ENCODE assay signal across 20 cellular contexts in genomic region chr20:24587384-24588046, GRCh38.
A peak's percentile ranks its signal among the peaks of the same experiment; 100 is the strongest.
DNase-seq lines count a peak whose midpoint lies in the region; ATAC-seq and TF ChIP-seq lines count a peak whose summit lies in the region.
"Had no signal": no experiment of that assay in that cellular context is flagged by ENCODE, and none has a peak within 500 bp of the region (broad histone marks: within the 10 kb centered on the region; RNA-seq: fewer than 3 reads in every experiment).

No MANE protein-coding gene starts in this region.

- peaks cover 12% of the 10 kb centered on the region for H3K27me3 Mint-ChIP-seq in brain
- H3K27me3 Mint-ChIP-seq: activated naive CD8-positive, alpha-beta T cell had no signal

- CTCF ChIA-PET in HEK293T (lab: Yijun Ruan, JAX) = no interaction called here

- no peak for ATAC-seq in upper lobe of right lung
- ATAC-seq: A549, gastroesophageal sphincter, Panc1 had no signal

- H3K27me3 ChIP-seq in BE2C = no peaks in the 10 kb centered on the region
- no peaks in the 10 kb centered on the region for H3K27me3 ChIP-seq in upper lobe of right lung
- H3K27me3 ChIP-seq: esophagus squamous epithelium had no signal

- H3K36me3 ChIP-seq in BE2C (no peaks in the 10 kb centered on the region), upper lobe of right lung (no peaks in the 10 kb centered on the region)
- H3K36me3 ChIP-seq: esophagus squamous epithelium, gastroesophageal sphincter had no signal

- peak overlapping the region; percentile 10; the same call in 1 of the 2 replicates for H3K4me3 ChIP-seq in BE2C (ENCODE audit: low read depth, low read length)
- no peak overlapping the region for H3K4me3 ChIP-seq in upper lobe of right lung
- H3K4me3 ChIP-seq: A549, esophagus squamous epithelium, gastroesophageal sphincter had no signal

- POLR2A ChIA-PET in HEK293T (lab: Yijun Ruan, JAX) = no interaction called here

- H3K27ac ChIP-seq in upper lobe of right lung = no peak overlapping the region
- H3K27ac ChIP-seq: A549, esophagus squamous epithelium, gastroesophageal sphincter had no signal

- H3K4me3 Mint-ChIP-seq in brain = no peak overlapping the region
- H3K4me3 Mint-ChIP-seq: activated naive CD8-positive, alpha-beta T cell; activated T-helper 1 cell treated with anti-CD3 and anti-CD28 coated beads, Interleukin-12 subunit alpha, Interleukin-12 subunit beta, Interleukin-2, Interleukin-4 antibody, amounts not matched to agents 30 ng/mL and 10 ng/mL and 1 ng/mL, durations not matched to agents 14 hours and 24 hours and 36 hours had no signal

- H3K4me1 Mint-ChIP-seq in brain = peaks cover 38% of the 10 kb centered on the region

- peaks cover 0 to 3% (median 0%) of the 10 kb centered on the region in 5 experiments for H3K9me3 Mint-ChIP-seq in brain
- H3K9me3 Mint-ChIP-seq: activated T-helper 1 cell treated with anti-CD3 and anti-CD28 coated beads, Interleukin-12 subunit alpha, Interleukin-12 subunit beta, Interleukin-2, Interleukin-4 antibody, amounts not matched to agents 30 ng/mL and 10 ng/mL and 1 ng/mL, durations not matched to agents 14 hours and 24 hours and 36 hours had no signal

- H3K9me3 ChIP-seq in BE2C (no peaks in the 10 kb centered on the region), upper lobe of right lung (no peaks in the 10 kb centered on the region)
- H3K9me3 ChIP-seq: A549, Caco-2, esophagus squamous epithelium, gastroesophageal sphincter had no signal

- intact Hi-C loops in upper lobe of right lung (cut with DNase I) = no loop called here

- H3K4me1 ChIP-seq in BE2C (peaks cover 34% of the 10 kb centered on the region), upper lobe of right lung (no peaks in the 10 kb centered on the region)
- H3K4me1 ChIP-seq: A549, Caco-2, esophagus squamous epithelium, gastroesophageal sphincter had no signal

- TF ChIP-seq CTCF in BE2C (IDR thresholded peaks at IDR 0.05; ENCODE audit: low read depth, low read length) (no peak), brain (conservative IDR thresholded peaks at IDR 0.05) (no peak), upper lobe of right lung (IDR thresholded peaks at IDR 0.05) (no peak)

- H3K36me3 Mint-ChIP-seq in brain = no peaks in the 10 kb centered on the region
- H3K36me3 Mint-ChIP-seq: activated naive CD8-positive, alpha-beta T cell had no signal

- peak overlapping the region in 3 of 5 experiments; percentile 17 to 63 (median 42) for H3K27ac Mint-ChIP-seq in brain
- H3K27ac Mint-ChIP-seq: activated naive CD8-positive, alpha-beta T cell; activated T-helper 1 cell treated with anti-CD3 and anti-CD28 coated beads, Interleukin-12 subunit alpha, Interleukin-12 subunit beta, Interleukin-2, Interleukin-4 antibody, amounts not matched to agents 30 ng/mL and 10 ng/mL and 1 ng/mL, durations not matched to agents 14 hours and 24 hours and 36 hours had no signal

- DNase-seq in BE2C (peak; percentile 90), NCI-H2171 treated with DMSO at 0.1 percent for 48 hours (lab: John Stamatoyannopoulos, UW) (peak; percentile 85), middle frontal gyrus (ENCODE audit: extremely low spot score, low spot score) (peak; percentile 50), HEK293T (ENCODE audit: extremely low spot score) (no peak), NCI-H1417 treated with DMSO at 0.1 percent for 48 hours (lab: John Stamatoyannopoulos, UW) (no peak), upper lobe of right lung (no peak), midbrain (lab: John Stamatoyannopoulos, UW) (no peak)
- DNase-seq: activated CD4-positive, alpha-beta T cell treated with anti-CD3 and anti-CD28 coated beads for 48 hours; Caco-2; esophagus squamous epithelium; GOT3; NCI-H187; retina; T-helper 2 cell had no signal

TF ChIP-seq in HEK293T, 16 proteins besides CTCF, POLR2A, EP300 and RAD21:
- TF ChIP-seq BHLHE40 (IDR thresholded peaks at IDR 0.05; ENCODE audit: borderline replicate concordance) (no peak), TARDBP (IDR thresholded peaks at IDR 0.05) (no peak), SP1 (IDR thresholded peaks at IDR 0.05) (no peak), PKNOX1 (IDR thresholded peaks at IDR 0.05) (no peak), FOXK2 (IDR thresholded peaks at IDR 0.05) (no peak), CTBP1 (IDR thresholded peaks at IDR 0.05; ENCODE audit: borderline replicate concordance) (no peak), SUZ12 (IDR thresholded peaks at IDR 0.05) (no peak), ZNF384 (IDR thresholded peaks at IDR 0.05) (no peak), HDGF (IDR thresholded peaks at IDR 0.05; ENCODE audit: borderline replicate concordance) (no peak), FOXA1 (IDR thresholded peaks at IDR 0.05) (no peak), ARNT (IDR thresholded peaks at IDR 0.05) (no peak), FOXM1 (IDR thresholded peaks at IDR 0.05; ENCODE audit: borderline replicate concordance) (no peak), NFRKB (IDR thresholded peaks at IDR 0.05) (no peak), LEF1 (IDR thresholded peaks at IDR 0.05; ENCODE audit: borderline replicate concordance) (no peak), ELF4 (IDR thresholded peaks at IDR 0.05) (no peak), L3MBTL2 (conservative IDR thresholded peaks at IDR 0.05) (no peak)
TF ChIP-seq in HEK293T: peak in this region for 0.

Comparison
In these comparisons a context has a peak if more than half of its experiments do, and no peak if none do; other contexts are left out.
1. DNase-seq: peak in BE2C (single experiment), NCI-H2171 treated with DMSO at 0.1 percent for 48 hours (single experiment) and middle frontal gyrus (single experiment); none in HEK293T (single experiment), NCI-H1417 treated with DMSO at 0.1 percent for 48 hours (single experiment), upper lobe of right lung (single experiment) and midbrain (single experiment).